Comparison of ENCODE assay signal across 12 cellular contexts in the genomic region with DNA sequence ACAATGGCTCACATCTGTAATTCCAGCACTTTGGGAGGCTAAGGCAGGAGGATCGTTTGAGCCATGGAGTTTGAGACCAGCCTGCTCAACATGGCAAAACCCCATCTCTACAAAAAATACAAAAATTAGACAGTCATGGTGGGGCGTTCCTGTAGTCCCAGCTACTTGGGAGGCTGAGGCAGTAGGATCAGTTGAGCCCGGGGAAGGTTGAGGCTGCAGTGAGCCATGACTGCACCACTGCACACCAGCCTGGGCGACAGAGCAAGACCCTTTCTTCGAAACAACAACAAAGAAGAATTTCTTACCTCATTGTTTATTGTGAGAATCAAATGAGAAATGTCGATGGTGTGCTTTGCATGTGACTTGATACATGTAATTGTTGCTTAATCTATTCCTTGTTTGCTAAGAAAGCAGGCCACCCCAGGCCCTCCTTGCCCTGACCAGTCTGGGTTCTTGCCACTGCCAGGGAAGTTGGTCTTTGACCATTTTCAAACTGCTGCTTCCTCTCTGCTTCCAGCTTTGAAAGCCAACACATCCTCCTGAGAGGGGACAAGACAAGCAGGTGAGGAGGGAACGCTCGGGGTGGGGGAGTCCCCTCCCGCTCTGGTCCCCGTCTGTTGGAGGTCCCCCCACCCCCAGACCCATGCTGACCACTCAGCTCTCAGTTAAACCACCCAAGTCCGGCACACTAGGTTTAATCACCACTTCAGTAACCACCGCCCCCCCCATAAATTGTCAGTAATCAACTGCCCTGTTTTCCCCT. TPM values are rescaled to one million over a fixed set of nuclear protein-coding genes. Genes with fewer than 3 reads are reported as not detected.
DNase-seq lines count a peak whose midpoint lies in the region; ATAC-seq lines count a peak whose summit lies in the region.
"Had no signal": no experiment of that assay in that cellular context is flagged by ENCODE, and none has a peak within 500 bp of the region (broad histone marks: within the 10 kb centered on the region; RNA-seq: fewer than 3 reads in every experiment).

No MANE protein-coding gene starts in this region.

- no peaks in the 10 kb centered on the region for H3K27me3 Mint-ChIP-seq in activated CD4-positive, alpha-beta memory T cell treated with anti-CD3 and anti-CD28 coated beads for 36 hours
- H3K27me3 Mint-ChIP-seq in activated CD4-positive, alpha-beta memory T cell treated with anti-CD3 and anti-CD28 coated beads, Interleukin-2, amount 10 ng/mL, durations not matched to agents 7 days and 5 days, result no peaks in the 10 kb centered on the region
- H3K27me3 Mint-ChIP-seq in T-cell, result peaks cover 0 to under 1% of the 10 kb centered on the region in 2 donors

- no peak overlapping the region for H3K27ac ChIP-seq in skeletal muscle tissue (ENCODE audit: low read depth, low read length)
- H3K27ac ChIP-seq: A549 had no signal

- H3K36me3 ChIP-seq in skeletal muscle tissue (ENCODE audit: control insufficient read depth in 3 of 3, insufficient read depth in 3 of 3, low read length in 3 of 3), result peaks cover 5 to 11% (median 5%) of the 10 kb centered on the region in 3 donors
- H3K36me3 ChIP-seq: uterus had no signal

- no peaks in the 10 kb centered on the region for H3K9me3 Mint-ChIP-seq in activated CD4-positive, alpha-beta memory T cell treated with anti-CD3 and anti-CD28 coated beads for 36 hours
- no peaks in the 10 kb centered on the region for H3K9me3 Mint-ChIP-seq in activated CD4-positive, alpha-beta memory T cell treated with anti-CD3 and anti-CD28 coated beads, Interleukin-2, amount 10 ng/mL, durations not matched to agents 7 days and 5 days
- no peaks in the 10 kb centered on the region for H3K9me3 Mint-ChIP-seq in T-cell

- no peak overlapping the region for H3K4me3 Mint-ChIP-seq in activated CD4-positive, alpha-beta memory T cell treated with anti-CD3 and anti-CD28 coated beads for 36 hours
- H3K4me3 Mint-ChIP-seq in activated CD4-positive, alpha-beta memory T cell treated with anti-CD3 and anti-CD28 coated beads, Interleukin-2, amount 10 ng/mL, durations not matched to agents 7 days and 5 days, result no peak overlapping the region
- H3K4me3 Mint-ChIP-seq in T-cell, result no peak overlapping the region

- no peak for ATAC-seq in T-cell (replicated peaks in 1 of 4)
- no peak for ATAC-seq in HG02759 (IDR thresholded peaks at IDR 0.05; ENCODE audit: unreplicated experiment)

- peaks cover 60% of the 10 kb centered on the region for H3K4me1 Mint-ChIP-seq in activated CD4-positive, alpha-beta memory T cell treated with anti-CD3 and anti-CD28 coated beads for 36 hours (ENCODE audit: low read depth)
- peaks cover 40% of the 10 kb centered on the region for H3K4me1 Mint-ChIP-seq in activated CD4-positive, alpha-beta memory T cell treated with anti-CD3 and anti-CD28 coated beads, Interleukin-2, amount 10 ng/mL, durations not matched to agents 7 days and 5 days
- H3K4me1 Mint-ChIP-seq in T-cell, result peaks cover 43 to 56% (median 52%) of the 10 kb centered on the region in 3 donors

- DNase-seq in activated CD4-positive, alpha-beta memory T cell treated with anti-CD3 and anti-CD28 coated beads for 36 hours, result no peak
- DNase-seq in activated CD4-positive, alpha-beta memory T cell treated with anti-CD3 and anti-CD28 coated beads, Interleukin-2, amount 10 ng/mL, durations not matched to agents 7 days and 5 days, result no peak
- DNase-seq in T-cell, result no peak
- peak; percentile 56 for DNase-seq in fibroblast of gingiva (ENCODE audit: low read depth)
- no peak for DNase-seq in T1000 (lab: John Stamatoyannopoulos, UW)
- no peak for DNase-seq in kidney glomerular epithelial cell (lab: John Stamatoyannopoulos, UW)
- DNase-seq: DND-41, NCI-H1105 treated with DMSO at 0.1 percent for 48 hours had no signal

- peak overlapping the region; percentile 64 for H3K27ac Mint-ChIP-seq in activated CD4-positive, alpha-beta memory T cell treated with anti-CD3 and anti-CD28 coated beads for 36 hours
- no peak overlapping the region for H3K27ac Mint-ChIP-seq in activated CD4-positive, alpha-beta memory T cell treated with anti-CD3 and anti-CD28 coated beads, Interleukin-2, amount 10 ng/mL, durations not matched to agents 7 days and 5 days
- H3K27ac Mint-ChIP-seq in T-cell, result peak overlapping the region; percentile 83 to 85

- intact Hi-C loops in activated CD4-positive, alpha-beta memory T cell treated with anti-CD3 and anti-CD28 coated beads for 36 hours (cut with micrococcal nuclease), result no loop called here

- H3K9me3 ChIP-seq in skeletal muscle tissue (ENCODE audit: control insufficient read depth in 3 of 3, low read length in 3 of 3), result no peaks in the 10 kb centered on the region
- H3K9me3 ChIP-seq: uterus had no signal

- peak overlapping the region; percentile 16 to 54 (median 51) for H3K4me3 ChIP-seq in skeletal muscle tissue (ENCODE audit: low read length in 3 of 3)
- H3K4me3 ChIP-seq: A549, uterus had no signal

- POLR2A ChIA-PET in activated CD4-positive, alpha-beta memory T cell treated with anti-CD3 and anti-CD28 coated beads for 36 hours (lab: Charles Lee), result interaction anchor here (1.8 kb wide), 1 partner anchor 56 kb away, joined by 6 read pairs; a partner anchor contains a TSS
- POLR2A ChIA-PET in activated CD4-positive, alpha-beta memory T cell treated with anti-CD3 and anti-CD28 coated beads, Interleukin-2, amount 10 ng/mL, durations not matched to agents 7 days and 5 days (lab: Charles Lee), result interaction anchor here (0.7 kb wide), 1 partner anchor 140 kb away, joined by 3 read pairs; a partner anchor contains a TSS
- POLR2A ChIA-PET in T-cell (lab: Charles Lee), result interaction anchor here in 1 of 2 donors (0.6 kb wide), 2 partner anchors 68 to 300 kb away, joined by 3 read pairs; no protein-coding TSS in a partner anchor

- CTCF ChIA-PET in activated CD4-positive, alpha-beta memory T cell treated with anti-CD3 and anti-CD28 coated beads for 36 hours (lab: Charles Lee), result interaction anchor here (1.0 to 2.9 kb wide), 6 partner anchors 13 to 81 kb away, joined by 3 to 20 read pairs (median 4); no protein-coding TSS in a partner anchor
- CTCF ChIA-PET in activated CD4-positive, alpha-beta memory T cell treated with anti-CD3 and anti-CD28 coated beads, Interleukin-2, amount 10 ng/mL, durations not matched to agents 7 days and 5 days (lab: Charles Lee), result interaction anchor here (3.2 kb wide), 1 partner anchor 81 kb away, joined by 12 read pairs; no protein-coding TSS in a partner anchor
- CTCF ChIA-PET in T-cell (lab: Charles Lee), result interaction anchor here in 1 of 2 donors (1.0 to 1.1 kb wide), 2 partner anchors 56 to 80 kb away, joined by 4 read pairs; a partner anchor contains a TSS

- H3K27me3 ChIP-seq in skeletal muscle tissue (ENCODE audit: control insufficient read depth in 3 of 3, insufficient read depth in 3 of 3, low read length in 3 of 3), result no peaks in the 10 kb centered on the region
- H3K27me3 ChIP-seq: uterus had no signal

- peak overlapping the region in 2 of 3 donors; percentile 32 to 77 for H3K9ac ChIP-seq in skeletal muscle tissue (ENCODE audit: low read depth in 1 of 3, low read length in 3 of 3)

- H3K4me1 ChIP-seq in skeletal muscle tissue (ENCODE audit: control insufficient read depth in 3 of 3, insufficient read depth in 3 of 3, low read length in 3 of 3), result peaks cover 3 to 13% (median 10%) of the 10 kb centered on the region in 3 donors
- H3K4me1 ChIP-seq: A549, uterus had no signal

- peaks cover 56% of the 10 kb centered on the region for H3K36me3 Mint-ChIP-seq in activated CD4-positive, alpha-beta memory T cell treated with anti-CD3 and anti-CD28 coated beads for 36 hours
- H3K36me3 Mint-ChIP-seq in activated CD4-positive, alpha-beta memory T cell treated with anti-CD3 and anti-CD28 coated beads, Interleukin-2, amount 10 ng/mL, durations not matched to agents 7 days and 5 days (ENCODE audit: low read depth), result peaks cover 78% of the 10 kb centered on the region
- H3K36me3 Mint-ChIP-seq in T-cell, result peaks cover 34% of the 10 kb centered on the region

RNA-seq across cellular contexts. Expression of a gene that starts 47.3 kb away (rescaled TPM):
- total RNA-seq in activated CD4-positive, alpha-beta memory T cell treated with anti-CD3 and anti-CD28 coated beads for 36 hours, result 1 to 10 TPM; 7.3 to 8.1 TPM
- 1 to 10 TPM; 4.6 to 4.8 TPM for total RNA-seq in activated CD4-positive, alpha-beta memory T cell treated with anti-CD3 and anti-CD28 coated beads, Interleukin-2, amount 10 ng/mL, durations not matched to agents 7 days and 5 days
- 1 to 10 TPM; 5.5 to 9.3 (median 6.1) TPM for total RNA-seq in T-cell
- total RNA-seq in skeletal muscle tissue, result 8.9 TPM

RNA-seq across cellular contexts. Expression of a gene that starts 55.8 kb away (rescaled TPM):
- 100 to 1,000 TPM; 151 to 167 TPM for total RNA-seq in activated CD4-positive, alpha-beta memory T cell treated with anti-CD3 and anti-CD28 coated beads for 36 hours
- 100 to 1,000 TPM; 259 to 263 TPM for total RNA-seq in activated CD4-positive, alpha-beta memory T cell treated with anti-CD3 and anti-CD28 coated beads, Interleukin-2, amount 10 ng/mL, durations not matched to agents 7 days and 5 days
- total RNA-seq in T-cell, result 100 to 1,000 TPM; 390 to 711 (median 496) TPM
- total RNA-seq in skeletal muscle tissue, result 5.7 TPM

Comparison
In these comparisons a context has a peak if more than half of its experiments do, and no peak if none do; other contexts are left out.
1. RNA of a gene that starts 55.8 kb away (total RNA-seq): 390 to 711 TPM in T-cell, 259 to 263 TPM in activated CD4-positive, alpha-beta memory T cell treated with anti-CD3 and anti-CD28 coated beads, Interleukin-2, amount 10 ng/mL, durations not matched to agents 7 days and 5 days and 151 to 167 TPM in activated CD4-positive, alpha-beta memory T cell treated with anti-CD3 and anti-CD28 coated beads for 36 hours; 5.7 TPM in skeletal muscle tissue (single experiment); every median in the first group is over 10 times any median in the second.